Comparison of ENCODE assay signal across 19 cellular contexts in the genomic region with DNA sequence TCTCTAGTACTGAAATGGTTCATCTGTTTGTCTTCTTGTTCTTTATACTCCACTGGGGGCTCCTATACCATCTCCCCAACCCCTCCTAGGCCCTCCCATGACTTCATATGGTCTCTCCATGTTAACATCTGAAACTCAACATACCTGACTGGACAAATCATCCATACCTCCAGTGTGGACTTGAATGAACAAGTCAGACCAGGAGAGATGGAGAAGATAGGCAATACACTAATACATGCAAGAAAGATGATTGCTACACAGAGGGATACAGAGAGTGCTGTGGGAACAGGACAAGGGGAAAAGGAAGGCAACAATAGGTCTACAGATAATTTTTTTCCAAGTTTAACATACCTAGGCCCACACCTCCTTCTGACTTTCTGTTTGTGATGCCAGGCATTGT.
DNase-seq lines count a peak whose midpoint lies in the region; ATAC-seq, FAIRE-seq and TF ChIP-seq lines count a peak whose summit lies in the region.
"Had no signal": no experiment of that assay in that cellular context is flagged by ENCODE, and none has a peak within 500 bp of the region (broad histone marks: within the 10 kb centered on the region; RNA-seq: fewer than 3 reads in every experiment).

No MANE protein-coding gene starts in this region.

- DNase-seq in GM23338 (ENCODE audit: low spot score), result no peak
- DNase-seq in WTC11 (ENCODE audit: low spot score), result no peak
- DNase-seq in suprapubic skin (ENCODE audit: low spot score in 2 of 2), result no peak
- no peak for DNase-seq in caudate nucleus (lab: John Stamatoyannopoulos, UW)
- no peak for DNase-seq in NK-92 (lab: John Stamatoyannopoulos, UW; ENCODE audit: unreplicated experiment)
- DNase-seq in GM19239 (ENCODE audit: insufficient read length, low spot score), result no peak
- DNase-seq: 8988T; CD4-positive, alpha-beta memory T cell; DMS153; DMS79 treated with DMSO at 0.1 percent for 48 hours; GM23248; HFFc6 had no signal

- no peak overlapping the region for H2AFZ ChIP-seq in GM23338
- H2AFZ ChIP-seq: GM23248 had no signal

- no peak for TF ChIP-seq POLR2A in suprapubic skin (IDR thresholded peaks at IDR 0.05)

- H3K4me3 ChIP-seq in GM23338 (no peak overlapping the region), suprapubic skin (no peak overlapping the region)
- H3K4me3 ChIP-seq: BLaER1, GM23248 had no signal

- H3K27ac ChIP-seq in GM23338 (ENCODE audit: low read depth) (peak overlapping the region; percentile 45; the same call in 1 of the 2 replicates), suprapubic skin (peak overlapping the region; percentile 49), caudate nucleus (ENCODE audit: low read depth, low read length) (no peak overlapping the region)
- H3K27ac ChIP-seq: BLaER1, GM23248, HL-60 had no signal

- FAIRE-seq in GM19239 (lab: Jason Lieb, UNC), result no peak
- FAIRE-seq: GM12891, H54 had no signal

- CTCF ChIA-PET in WTC11 (lab: Charles Lee), result interaction anchor here (0.6 kb wide), 1 partner anchor 458 kb away, joined by 4 read pairs; no protein-coding TSS in a partner anchor

- TF ChIP-seq EP300 in suprapubic skin (IDR thresholded peaks at IDR 0.05), result no peak

- POLR2A ChIA-PET in WTC11 (lab: Charles Lee), result no interaction called here

- H4K20me1 ChIP-seq in GM23338 (replicated peaks; ENCODE audit: insufficient read depth), result no peaks in the 10 kb centered on the region; the same call in 1 of the 2 replicates
- H4K20me1 ChIP-seq: BLaER1 had no signal

- no peaks in the 10 kb centered on the region for H3K9me3 ChIP-seq in suprapubic skin
- H3K9me3 ChIP-seq: BLaER1 had no signal

- H3K9me3 Mint-ChIP-seq in GM23338, result no peaks in the 10 kb centered on the region
- no peaks in the 10 kb centered on the region for H3K9me3 Mint-ChIP-seq in WTC11
- H3K9me3 Mint-ChIP-seq: CD14-positive monocyte; CD4-positive, alpha-beta memory T cell; HFFc6 had no signal

- H3K36me3 Mint-ChIP-seq in GM23338 (ENCODE audit: low read depth), result no peaks in the 10 kb centered on the region
- H3K36me3 Mint-ChIP-seq in WTC11, result peaks cover 4% of the 10 kb centered on the region; the same call in 1 of the 2 replicates
- H3K36me3 Mint-ChIP-seq: CD14-positive monocyte; CD4-positive, alpha-beta memory T cell had no signal

- TF ChIP-seq CTCF in GM23338 (conservative IDR thresholded peaks at IDR 0.05; ENCODE audit: low read depth in 2 of 2) (no peak), WTC11 (IDR thresholded peaks at IDR 0.05) (no peak), suprapubic skin (IDR thresholded peaks at IDR 0.05) (no peak)

- H3K4me1 Mint-ChIP-seq in GM23338 (no peaks in the 10 kb centered on the region; the same call in 1 of the 3 replicates), WTC11 (peaks cover 5% of the 10 kb centered on the region)
- H3K4me1 Mint-ChIP-seq: CD14-positive monocyte; CD4-positive, alpha-beta memory T cell had no signal

- H3K9me2 ChIP-seq in GM23338 (ENCODE audit: insufficient read depth), result no peaks in the 10 kb centered on the region

- no peaks in the 10 kb centered on the region for H3K27me3 Mint-ChIP-seq in GM23338 (ENCODE audit: insufficient read depth, low read depth, poor library complexity)
- H3K27me3 Mint-ChIP-seq in WTC11 (ENCODE audit: low read depth), result no peaks in the 10 kb centered on the region

- H3K27me3 ChIP-seq in GM23338 (ENCODE audit: insufficient read depth) (no peaks in the 10 kb centered on the region), suprapubic skin (no peaks in the 10 kb centered on the region)
- H3K27me3 ChIP-seq: BLaER1 had no signal

- no peaks in the 10 kb centered on the region for H3K4me1 ChIP-seq in GM23338 (ENCODE audit: insufficient read depth)
- peaks cover 15% of the 10 kb centered on the region for H3K4me1 ChIP-seq in suprapubic skin
- H3K4me1 ChIP-seq: BLaER1 had no signal

- no peak for ATAC-seq in GM23338
- ATAC-seq in WTC11, result no peak
- ATAC-seq in esophagus mucosa, result peak; percentile 43
- ATAC-seq: HCT116 had no signal

- peaks cover 32% of the 10 kb centered on the region for H3K79me2 ChIP-seq in GM23338 (replicated peaks; ENCODE audit: insufficient read depth)

- no peaks in the 10 kb centered on the region for H3K36me3 ChIP-seq in GM23338 (ENCODE audit: insufficient read depth)
- H3K36me3 ChIP-seq in suprapubic skin, result no peaks in the 10 kb centered on the region
- H3K36me3 ChIP-seq: BLaER1 had no signal

- H3K27ac Mint-ChIP-seq in GM23338 (no peak overlapping the region), WTC11 (peak overlapping the region; percentile 19; the same call in 1 of the 2 replicates)
- H3K27ac Mint-ChIP-seq: CD4-positive, alpha-beta memory T cell; HFFc6 had no signal

- H3K4me2 ChIP-seq in GM23338, result no peak overlapping the region
- H3K4me2 ChIP-seq: BLaER1 had no signal

- H3K4me3 Mint-ChIP-seq in GM23338 (no peak overlapping the region), WTC11 (no peak overlapping the region)
- H3K4me3 Mint-ChIP-seq: CD14-positive monocyte; CD4-positive, alpha-beta memory T cell; HFFc6 had no signal

- H3F3A ChIP-seq in GM23338 (replicated peaks; ENCODE audit: low read depth), result no peaks in the 10 kb centered on the region

TF ChIP-seq in GM23338, 12 proteins besides CTCF, POLR2A, EP300 and RAD21 (continues in another document):
- TF ChIP-seq NANOG (IDR thresholded peaks at IDR 0.05; ENCODE audit: borderline replicate concordance) (no peak), ZNF331 (CRISPR knock-in tag; IDR thresholded peaks at IDR 0.05; ENCODE audit: low read depth) (no peak), EZH2 (IDR thresholded peaks at IDR 0.05; ENCODE audit: low read depth, unreplicated experiment) (no peak), JUNB (IDR thresholded peaks at IDR 0.05; ENCODE audit: unreplicated experiment) (no peak)
- TF ChIP-seq, protein P1, sequence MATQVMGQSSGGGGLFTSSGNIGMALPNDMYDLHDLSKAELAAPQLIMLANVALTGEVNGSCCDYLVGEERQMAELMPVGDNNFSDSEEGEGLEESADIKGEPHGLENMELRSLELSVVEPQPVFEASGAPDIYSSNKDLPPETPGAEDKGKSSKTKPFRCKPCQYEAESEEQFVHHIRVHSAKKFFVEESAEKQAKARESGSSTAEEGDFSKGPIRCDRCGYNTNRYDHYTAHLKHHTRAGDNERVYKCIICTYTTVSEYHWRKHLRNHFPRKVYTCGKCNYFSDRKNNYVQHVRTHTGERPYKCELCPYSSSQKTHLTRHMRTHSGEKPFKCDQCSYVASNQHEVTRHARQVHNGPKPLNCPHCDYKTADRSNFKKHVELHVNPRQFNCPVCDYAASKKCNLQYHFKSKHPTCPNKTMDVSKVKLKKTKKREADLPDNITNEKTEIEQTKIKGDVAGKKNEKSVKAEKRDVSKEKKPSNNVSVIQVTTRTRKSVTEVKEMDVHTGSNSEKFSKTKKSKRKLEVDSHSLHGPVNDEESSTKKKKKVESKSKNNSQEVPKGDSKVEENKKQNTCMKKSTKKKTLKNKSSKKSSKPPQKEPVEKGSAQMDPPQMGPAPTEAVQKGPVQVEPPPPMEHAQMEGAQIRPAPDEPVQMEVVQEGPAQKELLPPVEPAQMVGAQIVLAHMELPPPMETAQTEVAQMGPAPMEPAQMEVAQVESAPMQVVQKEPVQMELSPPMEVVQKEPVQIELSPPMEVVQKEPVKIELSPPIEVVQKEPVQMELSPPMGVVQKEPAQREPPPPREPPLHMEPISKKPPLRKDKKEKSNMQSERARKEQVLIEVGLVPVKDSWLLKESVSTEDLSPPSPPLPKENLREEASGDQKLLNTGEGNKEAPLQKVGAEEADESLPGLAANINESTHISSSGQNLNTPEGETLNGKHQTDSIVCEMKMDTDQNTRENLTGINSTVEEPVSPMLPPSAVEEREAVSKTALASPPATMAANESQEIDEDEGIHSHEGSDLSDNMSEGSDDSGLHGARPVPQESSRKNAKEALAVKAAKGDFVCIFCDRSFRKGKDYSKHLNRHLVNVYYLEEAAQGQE (IDR thresholded peaks at IDR 0.05; ENCODE audit: unreplicated experiment), result no peak

TF ChIP-seq in WTC11, 78 proteins besides CTCF, POLR2A, EP300 and RAD21 (continues in another document):
- no peak for TF ChIP-seq TEAD1 (CRISPR knock-in tag; IDR thresholded peaks at IDR 0.05)
- TF ChIP-seq, protein P2, sequence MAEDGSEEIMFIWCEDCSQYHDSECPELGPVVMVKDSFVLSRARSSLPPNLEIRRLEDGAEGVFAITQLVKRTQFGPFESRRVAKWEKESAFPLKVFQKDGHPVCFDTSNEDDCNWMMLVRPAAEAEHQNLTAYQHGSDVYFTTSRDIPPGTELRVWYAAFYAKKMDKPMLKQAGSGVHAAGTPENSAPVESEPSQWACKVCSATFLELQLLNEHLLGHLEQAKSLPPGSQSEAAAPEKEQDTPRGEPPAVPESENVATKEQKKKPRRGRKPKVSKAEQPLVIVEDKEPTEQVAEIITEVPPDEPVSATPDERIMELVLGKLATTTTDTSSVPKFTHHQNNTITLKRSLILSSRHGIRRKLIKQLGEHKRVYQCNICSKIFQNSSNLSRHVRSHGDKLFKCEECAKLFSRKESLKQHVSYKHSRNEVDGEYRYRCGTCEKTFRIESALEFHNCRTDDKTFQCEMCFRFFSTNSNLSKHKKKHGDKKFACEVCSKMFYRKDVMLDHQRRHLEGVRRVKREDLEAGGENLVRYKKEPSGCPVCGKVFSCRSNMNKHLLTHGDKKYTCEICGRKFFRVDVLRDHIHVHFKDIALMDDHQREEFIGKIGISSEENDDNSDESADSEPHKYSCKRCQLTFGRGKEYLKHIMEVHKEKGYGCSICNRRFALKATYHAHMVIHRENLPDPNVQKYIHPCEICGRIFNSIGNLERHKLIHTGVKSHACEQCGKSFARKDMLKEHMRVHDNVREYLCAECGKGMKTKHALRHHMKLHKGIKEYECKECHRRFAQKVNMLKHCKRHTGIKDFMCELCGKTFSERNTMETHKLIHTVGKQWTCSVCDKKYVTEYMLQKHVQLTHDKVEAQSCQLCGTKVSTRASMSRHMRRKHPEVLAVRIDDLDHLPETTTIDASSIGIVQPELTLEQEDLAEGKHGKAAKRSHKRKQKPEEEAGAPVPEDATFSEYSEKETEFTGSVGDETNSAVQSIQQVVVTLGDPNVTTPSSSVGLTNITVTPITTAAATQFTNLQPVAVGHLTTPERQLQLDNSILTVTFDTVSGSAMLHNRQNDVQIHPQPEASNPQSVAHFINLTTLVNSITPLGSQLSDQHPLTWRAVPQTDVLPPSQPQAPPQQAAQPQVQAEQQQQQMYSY (CRISPR knock-in tag; IDR thresholded peaks at IDR 0.05), result no peak
